Comparison of ENCODE assay signal across 20 cellular contexts in genomic region chr2:69578201-69578555, GRCh38.
DNase-seq lines count a peak whose midpoint lies in the region; ATAC-seq, FAIRE-seq and TF ChIP-seq lines count a peak whose summit lies in the region.
"Had no signal": no experiment of that assay in that cellular context is flagged by ENCODE, and none has a peak within 500 bp of the region (broad histone marks: within the 10 kb centered on the region; RNA-seq: fewer than 3 reads in every experiment).

No MANE protein-coding gene starts in this region.

- H3K36me3 Mint-ChIP-seq in CD4-positive, alpha-beta memory T cell, result peaks cover 10 to 17% of the 10 kb centered on the region in 2 donors
- H3K36me3 Mint-ChIP-seq in H9 (ENCODE audit: insufficient read depth in 1 of 3, low read depth in 3 of 3) (no peaks in the 10 kb centered on the region; a peak in 1 of 7 replicates), nephron progenitor cell (ENCODE audit: low read depth) (peaks cover 2% of the 10 kb centered on the region)
- peaks cover 21% of the 10 kb centered on the region for H3K36me3 Mint-ChIP-seq in activated naive CD8-positive, alpha-beta T cell treated with anti-CD3 and anti-CD28 coated beads for 36 hours

- no peak overlapping the region for H2AFZ ChIP-seq in H9 (ENCODE audit: low read length)

- H3T11ph ChIP-seq in H9 (ENCODE audit: low read length), result no peak overlapping the region

- DNase-seq in CD4-positive, alpha-beta memory T cell, result no peak
- DNase-seq in H9, result no peak
- no peak for DNase-seq in activated naive CD8-positive, alpha-beta T cell treated with anti-CD3 and anti-CD28 coated beads for 36 hours
- no peak for DNase-seq in nephron progenitor cell
- DNase-seq in DMS 273 treated with DMSO at 0.1 percent for 48 hours (lab: John Stamatoyannopoulos, UW), result no peak
- DNase-seq in pancreas, result no peak
- DNase-seq: activated naive CD4-positive, alpha-beta T cell treated with Interleukin-2 at 50 U/mL for 16 hours; BE2C; NCI-H1105 treated with DMSO at 0.1 percent for 48 hours; NCI-H526; ovary had no signal

- H3K9me3 ChIP-seq in CD4-positive, alpha-beta memory T cell (ENCODE audit: control insufficient read depth in 1 of 2, low read length in 2 of 2), result no peaks in the 10 kb centered on the region
- H3K9me3 ChIP-seq in H9 (ENCODE audit: control insufficient read depth, low read depth, low read length), result no peaks in the 10 kb centered on the region
- no peaks in the 10 kb centered on the region for H3K9me3 ChIP-seq in pancreas
- H3K9me3 ChIP-seq: BE2C, gastroesophageal sphincter, ovary had no signal

- POLR2A ChIA-PET in CD4-positive, alpha-beta memory T cell (lab: Charles Lee; ENCODE audit: partially characterized antibody), result interaction anchor here (0.7 to 1.2 kb wide), 3 partner anchors 10 to 637 kb away, joined by 3 to 4 read pairs (median 3); no protein-coding TSS in a partner anchor

- H3K4me3 Mint-ChIP-seq in CD4-positive, alpha-beta memory T cell, result peak overlapping the region in 6 of 8 donors; percentile 42 to 71 (median 60)
- H3K4me3 Mint-ChIP-seq in H9, result no peak overlapping the region
- H3K4me3 Mint-ChIP-seq in activated naive CD8-positive, alpha-beta T cell treated with anti-CD3 and anti-CD28 coated beads for 36 hours, result no peak overlapping the region
- peak overlapping the region; percentile 18 for H3K4me3 Mint-ChIP-seq in nephron progenitor cell

- no peak overlapping the region for H3K23ac ChIP-seq in H9 (ENCODE audit: insufficient read length, low read depth, low read length)

- H4K5ac ChIP-seq in H9 (ENCODE audit: insufficient read length, low read depth, low read length), result no peak overlapping the region

- H3K4me1 Mint-ChIP-seq in CD4-positive, alpha-beta memory T cell, result peaks cover 68 to 93% (median 77%) of the 10 kb centered on the region in 4 donors
- peaks cover 26 to 38% of the 10 kb centered on the region in 2 experiments for H3K4me1 Mint-ChIP-seq in H9
- H3K4me1 Mint-ChIP-seq in activated naive CD8-positive, alpha-beta T cell treated with anti-CD3 and anti-CD28 coated beads for 36 hours, result peaks cover 67% of the 10 kb centered on the region
- H3K4me1 Mint-ChIP-seq in nephron progenitor cell, result peaks cover 48% of the 10 kb centered on the region

- FAIRE-seq in pancreas (lab: Jason Lieb, UNC), result no peak
- FAIRE-seq: bronchial epithelial cell, endometrium, GM12878, H54 had no signal

- no peak overlapping the region for H2BK5ac ChIP-seq in H9 (ENCODE audit: insufficient read length, low read length)

- H3K4me3 ChIP-seq in CD4-positive, alpha-beta memory T cell (ENCODE audit: low read length in 2 of 2), result no peak overlapping the region
- H3K4me3 ChIP-seq in pancreas, result no peak overlapping the region
- H3K4me3 ChIP-seq: gastroesophageal sphincter, GM12878, ovary had no signal

- no peaks in the 10 kb centered on the region for H3K27me3 Mint-ChIP-seq in CD4-positive, alpha-beta memory T cell
- H3K27me3 Mint-ChIP-seq in H9 (ENCODE audit: low read depth), result no peaks in the 10 kb centered on the region
- H3K27me3 Mint-ChIP-seq in activated naive CD8-positive, alpha-beta T cell treated with anti-CD3 and anti-CD28 coated beads for 36 hours, result no peaks in the 10 kb centered on the region
- no peaks in the 10 kb centered on the region for H3K27me3 Mint-ChIP-seq in nephron progenitor cell (ENCODE audit: low read depth, poor library complexity)

- ATAC-seq in HG03460 (IDR thresholded peaks at IDR 0.05; ENCODE audit: unreplicated experiment), result no peak
- ATAC-seq in HG03520 (IDR thresholded peaks at IDR 0.05; ENCODE audit: unreplicated experiment), result no peak
- no peak for ATAC-seq in pancreas
- ATAC-seq: gastroesophageal sphincter, GM12878, Panc1 had no signal

- H2AK5ac ChIP-seq in H9 (ENCODE audit: insufficient read length, low read length), result no peak overlapping the region

- CTCF ChIA-PET in CD4-positive, alpha-beta memory T cell (lab: Charles Lee; ENCODE audit: partially characterized antibody), result interaction anchor here (15.9 kb wide), 1 partner anchor 11 kb away, joined by 220 read pairs; no protein-coding TSS in a partner anchor

- peak overlapping the region; percentile 36; the same call in 1 of the 2 replicates for H3K14ac ChIP-seq in H9 (ENCODE audit: insufficient read depth, low read length)

- intact Hi-C loops in CD4-positive, alpha-beta memory T cell (cut with micrococcal nuclease), result no loop called here
- intact Hi-C loops in pancreas (cut with DNase I), result loop anchor here in 1 of 3 donors (10.0 kb wide), 1 partner anchor 57 kb away; no protein-coding TSS in a partner anchor

- H3K27ac ChIP-seq in CD4-positive, alpha-beta memory T cell (ENCODE audit: low read depth, low read length), result no peak overlapping the region
- H3K27ac ChIP-seq in H9 (ENCODE audit: insufficient read length, low read depth, low read length) (no peak overlapping the region), pancreas (no peak overlapping the region)
- H3K27ac ChIP-seq: gastroesophageal sphincter, ovary, VCaP had no signal

- H3K9ac ChIP-seq in H9 (ENCODE audit: extremely low read depth, insufficient read length, low read length), result no peak overlapping the region

- H3K4me2 ChIP-seq in H9 (ENCODE audit: insufficient read depth, insufficient read length, low read length), result no peak overlapping the region

- no peaks in the 10 kb centered on the region for H3K9me3 Mint-ChIP-seq in CD4-positive, alpha-beta memory T cell
- no peaks in the 10 kb centered on the region for H3K9me3 Mint-ChIP-seq in H9
- H3K9me3 Mint-ChIP-seq in activated naive CD8-positive, alpha-beta T cell treated with anti-CD3 and anti-CD28 coated beads for 36 hours, result no peaks in the 10 kb centered on the region
- no peaks in the 10 kb centered on the region for H3K9me3 Mint-ChIP-seq in nephron progenitor cell

- no peak overlapping the region for H2BK120ac ChIP-seq in H9 (ENCODE audit: low read depth, low read length, poor library complexity, severe bottlenecking)

- peaks cover 86% of the 10 kb centered on the region for H3K4me1 ChIP-seq in CD4-positive, alpha-beta memory T cell (ENCODE audit: insufficient read depth, low read length)
- H3K4me1 ChIP-seq in H9 (ENCODE audit: insufficient read depth, low read length), result peaks cover 5% of the 10 kb centered on the region; the same call in 1 of the 2 replicates
- H3K4me1 ChIP-seq in pancreas, result peaks cover 8 to 22% (median 18%) of the 10 kb centered on the region in 3 donors
- H3K4me1 ChIP-seq: BE2C had no signal

- H3K27me3 ChIP-seq in CD4-positive, alpha-beta memory T cell (ENCODE audit: insufficient read depth, low read length), result no peaks in the 10 kb centered on the region
- H3K27me3 ChIP-seq in H9 (ENCODE audit: insufficient read depth, low read length), result no peaks in the 10 kb centered on the region
- no peaks in the 10 kb centered on the region for H3K27me3 ChIP-seq in pancreas
- H3K27me3 ChIP-seq: BE2C, gastroesophageal sphincter, ovary had no signal

- H3K56ac ChIP-seq in H9 (ENCODE audit: insufficient read length, low read depth, low read length), result no peak overlapping the region

- no peaks in the 10 kb centered on the region for H4K20me1 ChIP-seq in H9 (ENCODE audit: control insufficient read depth, insufficient read depth, insufficient read length)

- H2BK15ac ChIP-seq in H9 (ENCODE audit: low read depth, low read length), result no peak overlapping the region

- no peak overlapping the region for H3K18ac ChIP-seq in H9 (ENCODE audit: insufficient read length, low read depth, low read length)

- H3K23me2 ChIP-seq in H9 (ENCODE audit: insufficient read length, low read depth, low read length, poor library complexity, severe bottlenecking), result no peaks in the 10 kb centered on the region

- TF ChIP-seq CTCF in H9 (conservative IDR thresholded peaks at IDR 0.05) (no peak), nephron progenitor cell (IDR thresholded peaks at IDR 0.05) (no peak), pancreas (IDR thresholded peaks at IDR 0.05) (no peak)

- H2BK20ac ChIP-seq in H9 (ENCODE audit: low read depth, low read length, poor library complexity, severe bottlenecking), result no peak overlapping the region

- H4K8ac ChIP-seq in H9 (replicated peaks; ENCODE audit: insufficient read length, low read depth, low read length), result no peak overlapping the region

- H3K27ac Mint-ChIP-seq in CD4-positive, alpha-beta memory T cell, result peak overlapping the region; percentile 74 to 92 (median 87)
- H3K27ac Mint-ChIP-seq in H9, result peak overlapping the region; percentile 0 to 64 (median 7); a peak in 3 of 7 replicates
- H3K27ac Mint-ChIP-seq in activated naive CD8-positive, alpha-beta T cell treated with anti-CD3 and anti-CD28 coated beads for 36 hours, result peak overlapping the region; percentile 32
- peak overlapping the region; percentile 90 for H3K27ac Mint-ChIP-seq in nephron progenitor cell

- H3K4ac ChIP-seq in H9 (ENCODE audit: low read depth, low read length), result no peak overlapping the region

- H2BK12ac ChIP-seq in H9 (ENCODE audit: insufficient read length, low read depth, low read length), result no peak overlapping the region

- H3K36me3 ChIP-seq in CD4-positive, alpha-beta memory T cell (ENCODE audit: insufficient read depth, low read length), result no peaks in the 10 kb centered on the region
- H3K36me3 ChIP-seq in pancreas, result no peaks in the 10 kb centered on the region
- H3K36me3 ChIP-seq: BE2C, gastroesophageal sphincter, ovary had no signal

- no CpG with 5 or more reads among the region's 2 CpGs for WGBS in H9 (ENCODE audit: extremely low coverage, insufficient read length, low lambda C conversion rate)
- 92 to 93% methylated on average over 2 of the region's 2 CpGs for WGBS in pancreas, 2 donors

- H3K79me2 ChIP-seq in H9 (ENCODE audit: insufficient read depth, low read length), result peaks cover 5% of the 10 kb centered on the region; the same call in 1 of the 2 replicates

- H3K79me1 ChIP-seq in H9 (ENCODE audit: insufficient read depth, low read depth, low read length, poor library complexity, severe bottlenecking), result no peaks in the 10 kb centered on the region

- no peak overlapping the region for H4K91ac ChIP-seq in H9 (ENCODE audit: insufficient read length, low read depth, low read length)

Comparison
In these comparisons a context has a peak if more than half of its experiments do, and no peak if none do; other contexts are left out.
1. H3K27ac Mint-ChIP-seq: peak in every context shown above with its lines; median percentile 90 in nephron progenitor cell; 87 in CD4-positive, alpha-beta memory T cell; 32 in activated naive CD8-positive, alpha-beta T cell treated with anti-CD3 and anti-CD28 coated beads for 36 hours; 7 in H9.
2. H3K4me3 Mint-ChIP-seq: peak in CD4-positive, alpha-beta memory T cell (6 of 8) and nephron progenitor cell (single experiment); none in H9 (0 of 2) and activated naive CD8-positive, alpha-beta T cell treated with anti-CD3 and anti-CD28 coated beads for 36 hours (single experiment).